23 cellular contexts compared by ENCODE assay signal in genomic region chr9:134688231-134688630, GRCh38. TPM values are rescaled to one million over a fixed set of nuclear protein-coding genes. Genes with fewer than 3 reads are reported as not detected.
DNase-seq lines count a peak whose midpoint lies in the region; ATAC-seq, FAIRE-seq and TF ChIP-seq lines count a peak whose summit lies in the region.
"Had no signal": no experiment of that assay in that cellular context is flagged by ENCODE, and none has a peak within 500 bp of the region (broad histone marks: within the 10 kb centered on the region; RNA-seq: fewer than 3 reads in every experiment).

No MANE protein-coding gene starts in this region.

- no peak overlapping the region for H3K4me3 ChIP-seq in kidney (ENCODE audit: low read length in 2 of 2)
- no peak overlapping the region for H3K4me3 ChIP-seq in osteoblast (ENCODE audit: insufficient read depth, low read length)
- H3K4me3 ChIP-seq in tibial artery: no peak overlapping the region
- H3K4me3 ChIP-seq: Peyer's patch had no signal

- no peak for FAIRE-seq in kidney (lab: Jason Lieb, UNC)
- FAIRE-seq: A204.1, GM18507, H1, HTR-8/SVneo had no signal

- H3K27me3 ChIP-seq in osteoblast (ENCODE audit: insufficient read depth, low read length) (no peaks in the 10 kb centered on the region), tibial artery (no peaks in the 10 kb centered on the region)
- H3K27me3 ChIP-seq: Peyer's patch had no signal

- DNase-seq in left ventricle myocardium superior: peak; percentile 25
- DNase-seq in left cardiac atrium: no peak
- DNase-seq in kidney: peak; percentile 52
- peak; percentile 38 for DNase-seq in osteoblast (ENCODE audit: insufficient read length, low spot score, missing footprints)
- no peak for DNase-seq in tibial artery
- DNase-seq in DMS53 treated with DMSO at 0.1 percent for 48 hours (lab: John Stamatoyannopoulos, UW; ENCODE audit: unreplicated experiment): no peak
- DNase-seq in HuH-7 (ENCODE audit: low spot score): no peak
- no peak for DNase-seq in H4 (ENCODE audit: low spot score)
- DNase-seq: CD8-positive, alpha-beta memory T cell; GDM1; NCI-H1105; NCI-H146; NCI-H2029 treated with DMSO at 0.1 percent for 48 hours; NCI-H524 treated with DMSO at 0.1 percent for 48 hours; NCI-H82; SHP77 had no signal

- H3K9ac ChIP-seq in kidney (ENCODE audit: low read length in 2 of 2): no peak overlapping the region

- H3K9me3 ChIP-seq in kidney (ENCODE audit: control insufficient read depth in 1 of 2, low read length in 2 of 2) (no peaks in the 10 kb centered on the region), osteoblast (ENCODE audit: low read depth, low read length) (no peaks in the 10 kb centered on the region), tibial artery (no peaks in the 10 kb centered on the region)
- H3K9me3 ChIP-seq: Peyer's patch had no signal

- H2AFZ ChIP-seq in osteoblast (ENCODE audit: low read length): no peak overlapping the region

- H3K4me2 ChIP-seq in osteoblast (ENCODE audit: insufficient read depth, low read length): no peak overlapping the region

- ATAC-seq in left ventricle myocardium superior (no peak), left cardiac atrium (no peak)

- H3K79me2 ChIP-seq in osteoblast (ENCODE audit: insufficient read depth, low read length): peaks cover 97% of the 10 kb centered on the region

- peaks cover 96% of the 10 kb centered on the region for H4K20me1 ChIP-seq in osteoblast (ENCODE audit: insufficient read depth, low read length)

- H3K4me1 ChIP-seq in kidney (ENCODE audit: control insufficient read depth in 1 of 2, insufficient read depth in 1 of 2, low read depth in 1 of 2, low read length in 2 of 2) (no peaks in the 10 kb centered on the region), osteoblast (ENCODE audit: insufficient read depth, low read length) (peaks cover 4% of the 10 kb centered on the region), tibial artery (peaks cover 0 to 41% (median 16%) of the 10 kb centered on the region in 4 donors)

- intact Hi-C loops in left ventricle myocardium superior (cut with micrococcal nuclease) (no loop called here), left cardiac atrium (cut with DNase I) (no loop called here), kidney (cut with DNase I) (no loop called here), tibial artery (cut with DNase I; ENCODE audit: low total_unique reads) (no loop called here)

- no peak for TF ChIP-seq CTCF in kidney (IDR thresholded peaks at IDR 0.05; ENCODE audit: borderline replicate concordance, extremely low read depth, insufficient read depth)
- TF ChIP-seq CTCF in osteoblast (IDR thresholded peaks at IDR 0.05; ENCODE audit: extremely low read depth, low read depth, low read length): no peak
- no peak for TF ChIP-seq CTCF in tibial artery (IDR thresholded peaks at IDR 0.05)

- no peak overlapping the region for H3K27ac ChIP-seq in kidney (ENCODE audit: low read depth in 2 of 2, low read length in 2 of 2)
- no peak overlapping the region for H3K27ac ChIP-seq in osteoblast (ENCODE audit: low read depth, low read length)
- peak overlapping the region; percentile 1 to 34 for H3K27ac ChIP-seq in tibial artery
- H3K27ac ChIP-seq: C4-2B, Peyer's patch had no signal

- H3K36me3 ChIP-seq in kidney (ENCODE audit: control insufficient read depth in 1 of 2, insufficient read depth in 2 of 2, low read length in 2 of 2): no peaks in the 10 kb centered on the region
- H3K36me3 ChIP-seq in osteoblast (ENCODE audit: insufficient read depth, low read length): peaks cover 56% of the 10 kb centered on the region
- peaks cover 0 to 21% (median 9%) of the 10 kb centered on the region in 3 donors for H3K36me3 ChIP-seq in tibial artery
- H3K36me3 ChIP-seq: Peyer's patch had no signal

RNA-seq across cellular contexts. Expression of gene COL5A1, which starts 46.6 kb away (rescaled TPM):
- 14.8 TPM for total RNA-seq in left ventricle myocardium superior
- total RNA-seq in left cardiac atrium: 10 to 100 TPM; 29.8 to 35.2 TPM
- 23.8 TPM for total RNA-seq in kidney
- 2.4 TPM for polyA plus RNA-seq in kidney (ENCODE audit: insufficient read depth, low read depth, low replicate concordance)
- total RNA-seq in osteoblast: 571 and 801 TPM in 2 replicates
- total RNA-seq in H4 (2014; rRNA removed; shearing (Covaris generic)): 26.8 and 32.1 TPM in 2 replicates
- polyA plus RNA-seq: IgD-negative memory B cell had no signal

Comparison
In these comparisons a context has a peak if more than half of its experiments do, and no peak if none do; other contexts are left out.
1. DNase-seq: peak in left ventricle myocardium superior (single experiment), kidney (single experiment) and osteoblast (single experiment); none in left cardiac atrium (single experiment), tibial artery (0 of 2), DMS53 treated with DMSO at 0.1 percent for 48 hours (single experiment), HuH-7 (single experiment) and H4 (single experiment).
2. H3K27ac ChIP-seq: peak in tibial artery (2 of 2); none in kidney (0 of 2) and osteoblast (single experiment).
3. RNA of gene COL5A1, which starts 46.6 kb away (total RNA-seq): 571 to 801 TPM in osteoblast; 29.8 to 35.2 TPM in left cardiac atrium, 26.8 to 32.1 TPM in H4, 23.8 TPM in kidney (single experiment) and 14.8 TPM in left ventricle myocardium superior (single experiment); every median in the first group is over 10 times any median in the second.